ENCODE assay signal across 8 cellular contexts in the genomic region with DNA sequence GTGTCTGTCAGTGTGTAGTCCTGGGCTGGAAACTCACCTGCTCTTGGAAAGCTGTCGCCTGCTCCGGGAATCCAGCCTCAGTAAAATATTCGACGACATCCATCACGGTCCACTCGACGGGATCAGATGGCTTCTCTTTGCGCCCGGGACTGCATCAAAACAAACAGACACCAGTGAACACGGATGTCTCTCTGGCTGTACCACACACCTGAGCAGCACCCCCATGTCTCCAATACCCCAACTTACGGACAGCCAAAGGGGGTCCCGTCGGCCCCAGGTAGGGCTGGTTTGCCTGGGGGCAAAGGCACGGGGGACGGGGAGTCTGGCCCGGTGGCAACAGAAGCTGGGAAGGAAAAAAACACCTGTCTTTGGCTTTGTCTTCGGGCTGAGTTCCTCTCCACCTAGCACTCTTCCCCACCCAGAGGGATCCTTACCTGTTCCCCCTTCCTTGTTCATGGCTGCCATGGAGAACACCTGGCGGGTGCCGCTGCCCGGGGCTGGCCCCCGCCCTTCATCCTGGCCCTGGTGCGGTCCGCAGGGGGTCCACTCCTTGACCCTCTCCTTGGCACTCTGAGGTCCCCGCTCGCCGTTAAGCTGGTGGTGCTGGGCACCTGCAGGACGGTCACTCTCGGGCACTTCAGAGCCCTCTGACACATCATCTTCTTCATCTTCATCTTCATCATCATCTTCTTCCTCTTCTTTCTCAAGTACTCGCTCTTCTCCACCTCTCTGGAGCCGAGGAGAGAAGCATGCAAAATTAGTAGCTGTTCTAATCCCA. TPM values are rescaled to one million over a fixed set of nuclear protein-coding genes. Genes with fewer than 3 reads are reported as not detected.
A peak's percentile ranks its signal among the peaks of the same experiment; 100 is the strongest.
DNase-seq lines count a peak whose midpoint lies in the region; ATAC-seq and TF ChIP-seq lines count a peak whose summit lies in the region.

No MANE protein-coding gene starts in this region.

- CTCF ChIA-PET in HEK293 (lab: Yijun Ruan, JAX), result interaction anchor here (0.6 to 1.3 kb wide), 5 partner anchors 13 to 817 kb away, joined by 3 to 6 read pairs (median 3); no protein-coding TSS in a partner anchor

- H3K27ac ChIP-seq in HEK293 (ENCODE audit: extremely low read depth, low read depth, low read length) (no peak overlapping the region; the same call in 1 of the 2 replicates), mucosa of rectum (ENCODE audit: low read depth in 2 of 2, low read length in 2 of 2) (no peak overlapping the region)

- H3K36me3 Mint-ChIP-seq in brain, result peaks cover 35% of the 10 kb centered on the region

- peaks cover 4 to 14% of the 10 kb centered on the region in 2 experiments; a peak in 2 of 3 replicates for H3K36me3 ChIP-seq in HEK293 (ENCODE audit: control insufficient read depth in 2 of 2, insufficient read depth in 1 of 2, low read length in 2 of 2)
- peaks cover 6 to 8% of the 10 kb centered on the region in 2 donors for H3K36me3 ChIP-seq in mucosa of rectum (ENCODE audit: control insufficient read depth in 2 of 2, insufficient read depth in 2 of 2, low read length in 2 of 2)

- peak overlapping the region; percentile 34 for H3K4me3 ChIP-seq in AG09309 (ENCODE audit: control insufficient read depth, low read depth, low read length)
- no peak overlapping the region for H3K4me3 ChIP-seq in HEK293 (ENCODE audit: low read depth, low read length)
- H3K4me3 ChIP-seq in mucosa of rectum (ENCODE audit: low read length in 2 of 2), result peak overlapping the region; percentile 41 to 61

- H3K27me3 ChIP-seq in mucosa of rectum (ENCODE audit: control insufficient read depth in 2 of 2, insufficient read depth in 2 of 2, low read length in 2 of 2), result no peaks in the 10 kb centered on the region

- POLR2A ChIA-PET in HEK293 (lab: Yijun Ruan, JAX), result interaction anchor here (1.0 kb wide), 1 partner anchor 47 kb away, joined by 3 read pairs; the partner anchor contains the start of gene ASF1B

- no peaks in the 10 kb centered on the region for H3K4me1 ChIP-seq in HEK293 (ENCODE audit: control insufficient read depth, insufficient read depth, low read length)
- peaks cover 5 to 7% of the 10 kb centered on the region in 2 donors for H3K4me1 ChIP-seq in mucosa of rectum (ENCODE audit: control insufficient read depth in 2 of 2, insufficient read depth in 2 of 2, low read length in 2 of 2)

- peaks cover 24% of the 10 kb centered on the region for H3K4me1 Mint-ChIP-seq in brain

- peak overlapping the region; percentile 37 to 94 (median 90) for H3K27ac Mint-ChIP-seq in brain

- peak overlapping the region; percentile 82 to 93 (median 88) for H3K4me3 Mint-ChIP-seq in brain

- ATAC-seq in GM19463 (IDR thresholded peaks at IDR 0.05; ENCODE audit: unreplicated experiment) (no peak), HG03432 (IDR thresholded peaks at IDR 0.05; ENCODE audit: unreplicated experiment) (no peak), GM21825 (IDR thresholded peaks at IDR 0.05; ENCODE audit: unreplicated experiment) (no peak)

- DNase-seq in AG09309 (ENCODE audit: low read depth), result no peak
- no peak for DNase-seq in NCI-H2227 (lab: John Stamatoyannopoulos, UW; ENCODE audit: unreplicated experiment)

- H3K9ac ChIP-seq in mucosa of rectum (ENCODE audit: low read depth in 1 of 2, low read length in 2 of 2), result peak overlapping the region in 1 of 2 donors; percentile 43

- peaks cover 3% of the 10 kb centered on the region for H3K27me3 Mint-ChIP-seq in brain

- H3K9me3 ChIP-seq in HEK293 (ENCODE audit: control insufficient read depth, insufficient read depth, low read depth, low read length), result no peaks in the 10 kb centered on the region
- H3K9me3 ChIP-seq in mucosa of rectum (ENCODE audit: control insufficient read depth in 2 of 2, low read length in 2 of 2), result peaks cover 0 to 4% of the 10 kb centered on the region in 2 donors

- no peak for TF ChIP-seq CTCF in AG09309 (IDR thresholded peaks at IDR 0.05; ENCODE audit: control insufficient read depth, insufficient read depth, low read depth, low read length, missing control alignments)
- no peak for TF ChIP-seq CTCF in HEK293 (tag by site-specific recombination; IDR thresholded peaks at IDR 0.05)
- no peak for TF ChIP-seq CTCF in brain (conservative IDR thresholded peaks at IDR 0.05)

- peaks cover 0 to 15% (median 11%) of the 10 kb centered on the region in 5 experiments for H3K9me3 Mint-ChIP-seq in brain

TF ChIP-seq in HEK293, 187 proteins besides CTCF, POLR2A, EP300 and RAD21:
- TF ChIP-seq ZNF2 (tag by site-specific recombination; IDR thresholded peaks at IDR 0.05), result peak; percentile 99
- no peak for TF ChIP-seq ZNF660 (tag by site-specific recombination; IDR thresholded peaks at IDR 0.05)
- TF ChIP-seq, protein P1, sequence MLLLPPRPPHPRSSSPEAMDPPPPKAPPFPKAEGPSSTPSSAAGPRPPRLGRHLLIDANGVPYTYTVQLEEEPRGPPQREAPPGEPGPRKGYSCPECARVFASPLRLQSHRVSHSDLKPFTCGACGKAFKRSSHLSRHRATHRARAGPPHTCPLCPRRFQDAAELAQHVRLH (tag by site-specific recombination; IDR thresholded peaks at IDR 0.05), result no peak
- peak; percentile 99 for TF ChIP-seq ZNF513 (tag by site-specific recombination; IDR thresholded peaks at IDR 0.05)
- no peak for TF ChIP-seq TCF7L2 (IDR thresholded peaks at IDR 0.05; ENCODE audit: borderline replicate concordance, low read depth, low read length)
- TF ChIP-seq ZNF658 (tag by site-specific recombination; IDR thresholded peaks at IDR 0.05), result no peak
TF ChIP-seq in HEK293: peak in this region for 2.

RNA-seq across cellular contexts. Expression of gene SAMD1, which starts 1.7 kb away (rescaled TPM):
- polyA plus RNA-seq in brain (ENCODE audit: insufficient read depth, low read depth, low replicate concordance), result 168 TPM

RNA-seq across cellular contexts. Expression of gene C19orf67, which starts 3.2 kb away (rescaled TPM):
- polyA plus RNA-seq in brain (ENCODE audit: insufficient read depth, low read depth, low replicate concordance), result not detected

RNA-seq across cellular contexts. Expression of gene MISP3, which starts 16.2 kb away (rescaled TPM):
- 22.6 TPM for polyA plus RNA-seq in brain (ENCODE audit: insufficient read depth, low read depth, low replicate concordance)

RNA-seq across cellular contexts. Expression of gene PALM3, which starts 26.9 kb away (rescaled TPM):
- polyA plus RNA-seq in brain (ENCODE audit: insufficient read depth, low read depth, low replicate concordance), result 1.9 TPM

RNA-seq across cellular contexts. Expression of gene PRKACA, which starts 28.7 kb away (rescaled TPM):
- 235 TPM for polyA plus RNA-seq in brain (ENCODE audit: insufficient read depth, low read depth, low replicate concordance)
